11 cellular contexts compared by ENCODE assay signal in the genomic region with DNA sequence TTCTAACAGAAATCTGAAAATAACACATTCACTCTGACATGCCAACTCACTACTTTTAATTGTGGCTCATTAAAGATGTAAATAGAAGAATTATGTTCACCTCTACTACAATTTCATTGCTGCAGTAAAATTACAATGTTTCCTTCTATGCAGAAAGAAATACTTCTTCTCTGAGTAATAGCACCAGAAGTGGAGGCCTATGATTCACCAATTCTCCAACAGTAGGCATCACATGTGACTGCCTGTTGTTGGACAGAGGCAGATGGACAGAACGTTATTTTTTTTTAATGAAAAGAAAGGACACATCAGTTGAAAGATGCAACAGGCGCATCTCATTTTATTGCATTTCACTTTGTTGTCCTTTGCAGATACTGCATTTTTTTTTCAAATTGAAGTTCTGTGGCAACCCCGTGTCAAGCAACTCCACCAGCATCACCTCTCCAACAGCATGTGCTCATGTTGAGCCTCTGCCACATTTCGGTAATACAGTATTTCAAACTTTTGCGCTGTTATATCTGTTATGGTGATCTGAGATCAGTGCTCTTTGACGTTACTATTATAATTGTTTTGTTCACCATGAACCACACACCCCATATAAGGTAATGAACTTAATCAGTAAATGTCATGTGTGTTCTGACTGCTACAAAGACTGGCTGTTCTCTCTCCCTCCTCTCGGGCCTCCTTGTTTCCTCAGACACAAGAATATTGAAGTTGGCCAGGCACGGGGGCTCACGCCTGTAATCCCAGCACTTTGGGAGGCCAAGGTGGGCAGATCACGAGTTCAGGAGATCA.
DNase-seq lines count a peak whose midpoint lies in the region; ATAC-seq, FAIRE-seq and TF ChIP-seq lines count a peak whose summit lies in the region.
"Had no signal": no experiment of that assay in that cellular context is flagged by ENCODE, and none has a peak within 500 bp of the region (broad histone marks: within the 10 kb centered on the region; RNA-seq: fewer than 3 reads in every experiment).

No MANE protein-coding gene starts in this region.

- H3K4me2 ChIP-seq in astrocyte (ENCODE audit: low read length), result peak overlapping the region; percentile 66
- H3K4me2 ChIP-seq: BLaER1 treated with 17β-estradiol and CSF1 and Interleukin-3, amounts not matched to agents 10 nM and 100 nM had no signal

- H3K4me3 Mint-ChIP-seq in astrocyte (ENCODE audit: unreplicated experiment), result no peak overlapping the region
- H3K4me3 Mint-ChIP-seq: activated CD4-positive, alpha-beta T cell treated with anti-CD3 and anti-CD28 coated beads for 36 hours had no signal

- H3K36me3 Mint-ChIP-seq in astrocyte (ENCODE audit: low read depth, unreplicated experiment), result peaks cover 23% of the 10 kb centered on the region

- H3K9me3 Mint-ChIP-seq in astrocyte (ENCODE audit: unreplicated experiment), result no peaks in the 10 kb centered on the region

- H3K27me3 ChIP-seq in astrocyte (ENCODE audit: insufficient read depth, low read length) (no peaks in the 10 kb centered on the region), vagina (no peaks in the 10 kb centered on the region)
- H3K27me3 ChIP-seq: BLaER1 treated with 17β-estradiol and CSF1 and Interleukin-3, amounts not matched to agents 10 nM and 100 nM had no signal

- H3K9me3 ChIP-seq in astrocyte (ENCODE audit: insufficient read depth, low read depth, low read length) (no peaks in the 10 kb centered on the region), vagina (no peaks in the 10 kb centered on the region)

- peaks cover 31% of the 10 kb centered on the region for H3K4me1 Mint-ChIP-seq in astrocyte (ENCODE audit: low read depth, unreplicated experiment)

- no peak for FAIRE-seq in astrocyte (lab: Jason Lieb, UNC)

- H3K27ac ChIP-seq in astrocyte (ENCODE audit: low read depth, low read length) (peak overlapping the region; percentile 66), vagina (no peak overlapping the region)
- H3K27ac ChIP-seq: BLaER1 treated with 17β-estradiol and CSF1 and Interleukin-3, amounts not matched to agents 10 nM and 100 nM had no signal

- no peak overlapping the region for H2AFZ ChIP-seq in astrocyte (ENCODE audit: low read depth, low read length)

- peaks cover 5% of the 10 kb centered on the region for H3K79me2 ChIP-seq in astrocyte (ENCODE audit: insufficient read depth, low read length)

- H3K36me3 ChIP-seq in astrocyte (ENCODE audit: insufficient read depth, low read length), result no peaks in the 10 kb centered on the region
- H3K36me3 ChIP-seq in vagina, result peaks cover 0 to 1% of the 10 kb centered on the region in 2 donors

- peaks cover 6% of the 10 kb centered on the region for H4K20me1 ChIP-seq in astrocyte (ENCODE audit: insufficient read depth, low read length)

- peak overlapping the region; percentile 80 for H3K27ac Mint-ChIP-seq in astrocyte (ENCODE audit: unreplicated experiment)

- H3K4me1 ChIP-seq in astrocyte (ENCODE audit: insufficient read depth, low read length) (peaks cover 26% of the 10 kb centered on the region), vagina (peaks cover 9% of the 10 kb centered on the region)

- H3K9ac ChIP-seq in astrocyte (ENCODE audit: low read length), result no peak overlapping the region
- H3K9ac ChIP-seq: BLaER1 treated with 17β-estradiol and CSF1 and Interleukin-3, amounts not matched to agents 10 nM and 100 nM had no signal

- intact Hi-C loops in vagina (cut with DNase I), result no loop called here

- no peaks in the 10 kb centered on the region for H3K27me3 Mint-ChIP-seq in astrocyte (ENCODE audit: low read depth, unreplicated experiment)
- H3K27me3 Mint-ChIP-seq: activated CD4-positive, alpha-beta T cell treated with anti-CD3 and anti-CD28 coated beads for 36 hours had no signal

- ATAC-seq in GM18861 (IDR thresholded peaks at IDR 0.05; ENCODE audit: unreplicated experiment) (no peak), HG02981 (IDR thresholded peaks at IDR 0.05; ENCODE audit: unreplicated experiment) (no peak)

- TF ChIP-seq CTCF in astrocyte (IDR thresholded peaks at IDR 0.05; ENCODE audit: insufficient read depth, low read depth, low read length), result no peak
- no peak for TF ChIP-seq CTCF in vagina (IDR thresholded peaks at IDR 0.05)

- in situ Hi-C loops in ACHN (cut with HindIII; ENCODE audit: low pct_ligation_motif_present, low pct_unique_long_range_greater_than_20kb, low sequenced_read_pairs), result no loop called here

- no peak overlapping the region for H3K4me3 ChIP-seq in astrocyte (ENCODE audit: insufficient read depth, low read depth, low read length)
- no peak overlapping the region for H3K4me3 ChIP-seq in vagina
- H3K4me3 ChIP-seq: BLaER1 treated with 17β-estradiol and CSF1 and Interleukin-3, amounts not matched to agents 10 nM and 100 nM had no signal

- DNase-seq in ACHN, result peak; percentile 79
- peak; percentile 57 for DNase-seq in HS-5 (ENCODE audit: low read depth)
- DNase-seq in astrocyte (ENCODE audit: low read depth), result peak; percentile 88
- DNase-seq in hepatic stellate cell (ENCODE audit: low spot score), result peak; percentile 66
- DNase-seq in NCI-H1694 (lab: John Stamatoyannopoulos, UW), result no peak
- DNase-seq in vagina (ENCODE audit: extremely low spot score in 2 of 2), result no peak
- DNase-seq: activated CD4-positive, alpha-beta T cell treated with anti-CD3 and anti-CD28 coated beads for 36 hours; NCI-H1930 had no signal

- no peak for TF ChIP-seq POLR2A in vagina (IDR thresholded peaks at IDR 0.05)

Comparison
In these comparisons a context has a peak if more than half of its experiments do, and no peak if none do; other contexts are left out.
1. DNase-seq: peak in ACHN (single experiment), HS-5 (single experiment), astrocyte (single experiment) and hepatic stellate cell (single experiment); none in NCI-H1694 (single experiment) and vagina (0 of 2).